In the genomic region with DNA sequence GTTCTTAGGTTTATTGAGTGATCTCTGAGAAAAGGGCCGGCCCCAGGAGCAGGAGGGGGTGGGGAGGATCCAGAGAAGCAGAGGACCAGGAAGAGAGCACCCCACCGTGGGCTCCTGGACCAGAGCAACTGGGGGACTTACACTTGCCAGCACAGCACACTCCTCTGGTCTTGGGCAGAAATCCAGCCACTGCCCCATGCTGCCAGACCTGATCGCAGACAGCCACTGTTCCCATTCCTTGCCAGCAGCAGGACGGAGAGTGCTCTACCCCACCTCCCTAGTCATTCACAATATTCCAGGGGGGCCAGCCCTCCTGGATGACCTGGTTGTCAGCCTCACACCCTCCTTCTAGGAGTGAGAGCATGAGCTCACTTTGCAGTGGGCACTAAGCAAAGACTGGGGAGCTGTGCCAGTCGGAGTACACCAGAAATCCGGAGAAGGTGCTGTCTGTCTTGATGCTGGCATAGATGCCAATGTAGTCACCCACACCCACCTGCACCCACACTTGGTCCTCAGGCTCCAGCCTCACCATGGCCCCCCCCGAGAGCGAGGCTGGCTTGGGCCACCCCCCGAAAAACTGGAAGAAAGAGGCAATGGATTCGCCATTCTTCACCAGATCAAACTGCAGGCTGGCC, we compare ENCODE assay signal across 9 cellular contexts. TPM values are rescaled to one million over a fixed set of nuclear protein-coding genes. Genes with fewer than 3 reads are reported as not detected.
DNase-seq lines count a peak whose midpoint lies in the region; ATAC-seq, FAIRE-seq and TF ChIP-seq lines count a peak whose summit lies in the region.
"Had no signal": no experiment of that assay in that cellular context is flagged by ENCODE, and none has a peak within 500 bp of the region (broad histone marks: within the 10 kb centered on the region; RNA-seq: fewer than 3 reads in every experiment).

No MANE protein-coding gene starts in this region.

- POLR2A ChIA-PET in HCT116 (lab: Charles Lee) (interaction anchor here (1.0 kb wide), 1 partner anchor 126 kb away, joined by 3 read pairs; no protein-coding TSS in a partner anchor), K562 (lab: Yijun Ruan, JAX) (interaction anchor here (0.8 to 2.6 kb wide), 11 partner anchors 9 to 251 kb away, joined by 3 to 22 read pairs (median 5); a partner anchor contains a TSS)

- in situ Hi-C loops in K562 (cut with MboI) = no loop called here

- BruUV-seq in HCT116 (replicated peaks; lab: Mats Ljungman, UMichigan) (no TSS peak), K562 (replicated peaks; lab: Mats Ljungman, UMichigan) (no TSS peak)

- H4K20me1 ChIP-seq in HCT116 (ENCODE audit: insufficient read depth) = no peaks in the 10 kb centered on the region
- H4K20me1 ChIP-seq in K562 (replicated peaks; ENCODE audit: control insufficient read depth, insufficient read depth, low read length) = no peaks in the 10 kb centered on the region

- FAIRE-seq in K562 (lab: Jason Lieb, UNC) = no peak
- no peak for FAIRE-seq in kidney (lab: Jason Lieb, UNC)

- 75% methylated on average over 10 of the region's 10 CpGs for WGBS in K562 (ENCODE audit: insufficient coverage, low coverage, missing lambda C conversion rate)
- WGBS in stomach, 5 donors = 29 to 55% (median 51%) methylated on average over 9 to 10 of the region's 10 CpGs

- TF ChIP-seq CTCF in HCT116 (IDR thresholded peaks at IDR 0.05 in 2 of 3, conservative IDR thresholded peaks at IDR 0.05 in 1 of 3; ENCODE audit: borderline replicate concordance in 1 of 3, insufficient read depth in 1 of 3, low read depth in 2 of 3, low read length in 2 of 3) (no peak), K562 (IDR thresholded peaks at IDR 0.05 in 2 of 3, conservative IDR thresholded peaks at IDR 0.05 in 1 of 3; ENCODE audit: insufficient read depth in 2 of 3, low read depth in 1 of 3, low read length in 3 of 3) (no peak), kidney (IDR thresholded peaks at IDR 0.05; ENCODE audit: borderline replicate concordance, extremely low read depth, insufficient read depth) (no peak), stomach (IDR thresholded peaks at IDR 0.05) (no peak), mucosa of descending colon (IDR thresholded peaks at IDR 0.05) (no peak)

- H3K27me3 ChIP-seq in HCT116 (ENCODE audit: insufficient read depth, low read length) = no peaks in the 10 kb centered on the region
- peaks cover 0 to 14% of the 10 kb centered on the region in 2 experiments; a peak in 3 of 5 replicates for H3K27me3 ChIP-seq in K562 (ENCODE audit: control insufficient read depth in 2 of 2, insufficient read depth in 2 of 2, low read length in 2 of 2)
- peaks cover 0 to 47% (median 21%) of the 10 kb centered on the region in 3 donors for H3K27me3 ChIP-seq in stomach

- H3K4me1 ChIP-seq in HCT116 (ENCODE audit: control insufficient read depth in 1 of 2, insufficient read depth in 2 of 2, low read length in 2 of 2) (peaks cover 4 to 45% of the 10 kb centered on the region in 2 experiments; a peak in 3 of 4 replicates), K562 (replicated peaks in 1 of 2; ENCODE audit: control insufficient read depth in 2 of 2, insufficient read depth in 2 of 2, low read length in 2 of 2) (peaks cover 23 to 66% of the 10 kb centered on the region in 2 experiments; a peak in 4 of 5 replicates), kidney (ENCODE audit: control insufficient read depth in 1 of 2, insufficient read depth in 1 of 2, low read depth in 1 of 2, low read length in 2 of 2) (peaks cover 14 to 33% of the 10 kb centered on the region in 2 donors), stomach (peaks cover 58 to 75% (median 71%) of the 10 kb centered on the region in 4 donors), mucosa of descending colon (ENCODE audit: low read depth) (peaks cover 31% of the 10 kb centered on the region)
- H3K4me1 ChIP-seq: foreskin keratinocyte had no signal

- H3K9me1 ChIP-seq in K562 (ENCODE audit: control insufficient read depth, insufficient read depth, low read length) = no peaks in the 10 kb centered on the region

- no peak for TF ChIP-seq EP300 in K562 (IDR thresholded peaks at IDR 0.05; ENCODE audit: low read length)
- no peak for TF ChIP-seq EP300 in stomach (IDR thresholded peaks at IDR 0.05)

- H3K79me2 ChIP-seq in HCT116 (ENCODE audit: insufficient read depth, low read length) (peaks cover 30% of the 10 kb centered on the region), K562 (ENCODE audit: control insufficient read depth, insufficient read depth, low read length) (peaks cover 30% of the 10 kb centered on the region)

- CTCF ChIA-PET in HCT116 (lab: Charles Lee) = interaction anchor here (0.6 to 3.9 kb wide), 27 partner anchors 11 to 1255 kb away, joined by 3 to 68 read pairs (median 5); a partner anchor contains a TSS
- CTCF ChIA-PET in K562 (lab: Yijun Ruan, JAX; ENCODE audit: low intra/inter-chr PET ratio) = interaction anchor here (0.8 to 1.5 kb wide), 4 partner anchors 10 to 432 kb away, joined by 3 to 6 read pairs (median 4); no protein-coding TSS in a partner anchor

- H3K9me3 ChIP-seq in HCT116 (ENCODE audit: control insufficient read depth in 1 of 2, insufficient read depth in 1 of 2, low read depth in 1 of 2, low read length in 2 of 2) (no peaks in the 10 kb centered on the region), K562 (replicated peaks; ENCODE audit: control insufficient read depth, insufficient read depth, low read depth, low read length) (no peaks in the 10 kb centered on the region), kidney (ENCODE audit: control insufficient read depth in 1 of 2, low read length in 2 of 2) (no peaks in the 10 kb centered on the region), stomach (no peaks in the 10 kb centered on the region), mucosa of descending colon (no peaks in the 10 kb centered on the region)

- H3K4me3 ChIP-seq in HCT116 (replicated peaks in 1 of 2; ENCODE audit: low read depth in 1 of 2, low read length in 2 of 2) (no peak overlapping the region), K562 (no peak overlapping the region), kidney (ENCODE audit: low read length in 2 of 2) (peak overlapping the region in 1 of 2 donors; percentile 56), stomach (peak overlapping the region; percentile 56 to 71 (median 62)), mucosa of descending colon (no peak overlapping the region)

- TF ChIP-seq RAD21 in HCT116 (IDR thresholded peaks at IDR 0.05; ENCODE audit: low read depth) (no peak), K562 (CRISPR knock-in tag; conservative IDR thresholded peaks at IDR 0.05 in 1 of 2, IDR thresholded peaks at IDR 0.05 in 1 of 2) (no peak)

- RAD21 ChIA-PET in HCT116 (lab: Charles Lee; ENCODE audit: low non-redundant PET in 1 of 2, low total read pairs in 2 of 2, uncharacterized antibody in 2 of 2, unreplicated experiment in 2 of 2) = interaction anchor here in 1 of 2 experiments (1.1 to 1.3 kb wide), 2 partner anchors 17 to 136 kb away, joined by 4 read pairs; no protein-coding TSS in a partner anchor

- no peak for TF ChIP-seq POLR2A in HCT116 (IDR thresholded peaks at IDR 0.05; ENCODE audit: borderline replicate concordance, extremely low read depth, insufficient read depth, insufficient read length)
- no peak for TF ChIP-seq POLR2A in K562 (conservative IDR thresholded peaks at IDR 0.05)
- TF ChIP-seq POLR2A in stomach (IDR thresholded peaks at IDR 0.05) = no peak

- no peaks in the 10 kb centered on the region for H3K9me2 ChIP-seq in HCT116 (ENCODE audit: insufficient read depth)

- H3K4me2 ChIP-seq in HCT116 (ENCODE audit: low read length) (0 out of 2 replicates have a peak overlapping the region, but pooled peaks have one; percentile 41), K562 (ENCODE audit: insufficient read depth, low read length) (peak overlapping the region; percentile 66)

- H2AFZ ChIP-seq in HCT116 (ENCODE audit: low read depth, low read length, poor library complexity, severe bottlenecking) (no peak overlapping the region), K562 (ENCODE audit: low read depth, low read length) (peak overlapping the region; percentile 91)

- ATAC-seq in HCT116 (no peak), K562 (no peak), GM19328 (IDR thresholded peaks at IDR 0.05; ENCODE audit: unreplicated experiment) (no peak), mucosa of descending colon (no peak)

- H3K36me3 ChIP-seq in HCT116 (ENCODE audit: control insufficient read depth in 1 of 2, insufficient read depth in 2 of 2, low read length in 2 of 2) (peaks cover 0 to 12% of the 10 kb centered on the region in 2 experiments; a peak in 2 of 4 replicates), K562 (ENCODE audit: control insufficient read depth, insufficient read depth, low read length) (peaks cover 17% of the 10 kb centered on the region; the same call in 1 of the 3 replicates), kidney (ENCODE audit: control insufficient read depth in 1 of 2, insufficient read depth in 2 of 2, low read length in 2 of 2) (no peaks in the 10 kb centered on the region), stomach (peaks cover 7 to 17% (median 12%) of the 10 kb centered on the region in 4 donors), mucosa of descending colon (ENCODE audit: low read depth) (no peaks in the 10 kb centered on the region)

- DNase-seq in HCT116 (ENCODE audit: low read depth, low spot score) = no peak
- DNase-seq in K562 (ENCODE audit: extremely low read depth in 1 of 4, low spot score in 3 of 4) = no peak
- peak; percentile 70 for DNase-seq in kidney
- no peak for DNase-seq in stomach
- no peak for DNase-seq in mucosa of descending colon
- no peak for DNase-seq in activated naive CD4-positive, alpha-beta T cell (lab: John Stamatoyannopoulos, UW)

- H3K9ac ChIP-seq in HCT116 (ENCODE audit: low read length) (no peak overlapping the region), K562 (ENCODE audit: insufficient read depth in 1 of 2, low read depth in 2 of 2, low read length in 2 of 2) (peak overlapping the region in 1 of 2 experiments; percentile 92; a peak in 2 of 4 replicates), kidney (ENCODE audit: low read length in 2 of 2) (peak overlapping the region in 1 of 2 donors; percentile 29)

- intact Hi-C loops in HCT116 (cut with micrococcal nuclease) = no loop called here
- intact Hi-C loops in K562 (cut with micrococcal nuclease) = loop anchor here (2.0 to 5.0 kb wide), 2 partner anchors 33 to 136 kb away; no protein-coding TSS in a partner anchor
- intact Hi-C loops in kidney (cut with DNase I) = no loop called here
- intact Hi-C loops in stomach (cut with DNase I; ENCODE audit: low total_unique reads) = no loop called here
- intact Hi-C loops in mucosa of descending colon (cut with DNase I, micrococcal nuclease) = no loop called here

- H3K27ac ChIP-seq in HCT116 (ENCODE audit: low read depth, low read length) (no peak overlapping the region), K562 (ENCODE audit: extremely low read depth, low read depth, low read length) (no peak overlapping the region), kidney (ENCODE audit: low read depth in 2 of 2, low read length in 2 of 2) (peak overlapping the region in 1 of 2 donors; percentile 82), stomach (peak overlapping the region; percentile 66 to 96 (median 92))
- H3K27ac ChIP-seq: foreskin keratinocyte had no signal

RNA-seq across cellular contexts. Expression of a gene that starts 1.6 kb away (rescaled TPM):
- total RNA-seq in HCT116 (2021; ENCODE audit: unreplicated experiment) (not detected), K562 (2014; rRNA removed) (0.18 and 0.82 TPM in 2 replicates), K562 (2014; rRNA removed; fragmentation: Illumina TruSeq; extraction: Trizol) (0.13 and 0.18 TPM in 2 replicates), K562 (2015; rRNA removed; fragmentation: Illumina TruSeq; extraction: Trizol) (0.22 TPM in 1 of 2 replicates, not detected in the other), K562 (2021) (0.47 and 0.65 TPM in 2 replicates), kidney (42.8 TPM), stomach (100 to 1,000 TPM in 1 of 5 donors, 10 to 100 TPM in 4; 11.4 to 169 (median 17.4) TPM), mucosa of descending colon (10 to 100 TPM in 1 of 3 donors, 1 to 10 TPM in 2; 5.1 to 13.9 (median 9.3) TPM)
- not detected in 2 replicates for polyA plus RNA-seq in HCT116 (2012)
- 0.95 TPM in 1 of 2 replicates, not detected in the other for total RNA-seq in K562 (2011; cell fraction: chromatin; rRNA removed; ENCODE audit: low replicate concordance)
- total RNA-seq in K562 (2011; cell fraction: nucleolus; rRNA removed) = 1.1 and 1.2 TPM in 2 replicates
- total RNA-seq in K562 (2011; cell fraction: nucleoplasm; rRNA removed) = 0.88 TPM in 1 of 2 replicates, not detected in the other
- polyA plus RNA-seq in K562 (2011; rRNA removed) (0.35 and 0.41 TPM in 2 replicates), K562 (2014; fragmentation: Illumina TruSeq; extraction: Trizol) (0.19 and 0.25 TPM in 2 replicates), K562 (2014; fragmentation: Nextera tagmentation; extraction: Ambion mirVana) (under 1 TPM in 1 of 2 experiments, not detected in 1; 0.07 TPM), K562 (2014; rRNA removed) (0.45 and 0.76 TPM in 2 replicates), kidney (ENCODE audit: insufficient read depth, low read depth, low replicate concordance) (40.4 TPM), stomach (10 to 100 TPM; 12.7 to 30.3 (median 20.6) TPM)
- 0.46 and 1.2 TPM in 2 replicates for polyA plus RNA-seq in K562 (2011; cell fraction: cytosol; rRNA removed)
- 1.4 and 1.5 TPM in 2 replicates for polyA plus RNA-seq in K562 (2011; cell fraction: nucleus; rRNA removed)
- 0.35 and 0.79 TPM in 2 replicates for polyA plus RNA-seq in K562 (2012)
- polyA minus RNA-seq in K562 (2011; rRNA and poly(A)+ RNA removed) = 0.12 TPM in 1 of 2 replicates, not detected in the other
- polyA minus RNA-seq in K562 (2011; cell fraction: cytosol; rRNA and poly(A)+ RNA removed) = not detected in 2 replicates
- 0.44 and 0.54 TPM in 2 replicates for polyA minus RNA-seq in K562 (2011; cell fraction: nucleus; rRNA and poly(A)+ RNA removed)
- total RNA-seq: activated CD4-positive, alpha-beta memory T cell treated with anti-CD3 and anti-CD28 coated beads for 36 hours; foreskin keratinocyte had no signal

RNA-seq across cellular contexts. Expression of a gene that starts 4.7 kb away (rescaled TPM):
- 45.6 TPM for total RNA-seq in HCT116 (2021; ENCODE audit: unreplicated experiment)
- polyA plus RNA-seq in HCT116 (2012) = 49.8 and 55.4 TPM in 2 replicates
- total RNA-seq in K562 (2011; cell fraction: chromatin; rRNA removed; ENCODE audit: low replicate concordance) = 18.1 and 52.5 TPM in 2 replicates
- 71.2 and 72.0 TPM in 2 replicates for total RNA-seq in K562 (2011; cell fraction: nucleolus; rRNA removed)
- total RNA-seq in K562 (2011; cell fraction: nucleoplasm; rRNA removed) = 65.0 and 76.6 TPM in 2 replicates
- 7.3 and 10.0 TPM in 2 replicates for total RNA-seq in K562 (2014; rRNA removed)
- total RNA-seq in K562 (2014; rRNA removed; fragmentation: Illumina TruSeq; extraction: Trizol) = 8.7 and 9.3 TPM in 2 replicates
- 12.7 and 13.9 TPM in 2 replicates for total RNA-seq in K562 (2015; rRNA removed; fragmentation: Illumina TruSeq; extraction: Trizol)
- 50.0 and 53.6 TPM in 2 replicates for total RNA-seq in K562 (2021)
- polyA plus RNA-seq in K562 (2011; rRNA removed) = 16.3 and 27.7 TPM in 2 replicates
- 48.6 and 60.9 TPM in 2 replicates for polyA plus RNA-seq in K562 (2011; cell fraction: cytosol; rRNA removed)
- 20.0 and 26.8 TPM in 2 replicates for polyA plus RNA-seq in K562 (2011; cell fraction: nucleus; rRNA removed)
- 40.1 and 40.8 TPM in 2 replicates for polyA plus RNA-seq in K562 (2012)
- 39.5 and 48.8 TPM in 2 replicates for polyA plus RNA-seq in K562 (2014; fragmentation: Illumina TruSeq; extraction: Trizol)
- polyA plus RNA-seq in K562 (2014; fragmentation: Nextera tagmentation; extraction: Ambion mirVana) = 1 to 10 TPM; 5.3 to 8.4 TPM
- 25.9 and 26.7 TPM in 2 replicates for polyA plus RNA-seq in K562 (2014; rRNA removed)
- polyA minus RNA-seq in K562 (2011; rRNA and poly(A)+ RNA removed) = 24.3 and 29.3 TPM in 2 replicates
- polyA minus RNA-seq in K562 (2011; cell fraction: cytosol; rRNA and poly(A)+ RNA removed) = 44.8 and 51.4 TPM in 2 replicates
- 19.1 and 29.9 TPM in 2 replicates for polyA minus RNA-seq in K562 (2011; cell fraction: nucleus; rRNA and poly(A)+ RNA removed)
- total RNA-seq in kidney = 23.5 TPM
- polyA plus RNA-seq in kidney (ENCODE audit: insufficient read depth, low read depth, low replicate concordance) = 18.2 TPM
- 10 to 100 TPM in 2 of 5 donors, 1 to 10 TPM in 2, not detected in 1; 1.3 to 45.8 (median 11.7) TPM for total RNA-seq in stomach
- polyA plus RNA-seq in stomach = 10 to 100 TPM in 2 of 3 donors, 1 to 10 TPM in 1; 7.0 to 14.8 (median 10.3) TPM
- 10 to 100 TPM; 20.7 to 24.7 (median 23.7) TPM for total RNA-seq in mucosa of descending colon

RNA-seq across cellular contexts. Expression of a gene that starts 7.4 kb away (rescaled TPM):
- total RNA-seq in HCT116 (2021; ENCODE audit: unreplicated experiment) (not detected), K562 (2014; rRNA removed) (not detected in 2 replicates), K562 (2014; rRNA removed; fragmentation: Illumina TruSeq; extraction: Trizol) (not detected in 2 replicates), K562 (2015; rRNA removed; fragmentation: Illumina TruSeq; extraction: Trizol) (not detected in 2 replicates), K562 (2021) (not detected in 2 replicates), kidney (not detected), stomach (not detected), mucosa of descending colon (not detected)
- not detected in 2 replicates for polyA plus RNA-seq in HCT116 (2012)
- total RNA-seq in K562 (2011; cell fraction: chromatin; rRNA removed; ENCODE audit: low replicate concordance) = not detected in 2 replicates
- total RNA-seq in K562 (2011; cell fraction: nucleolus; rRNA removed) = not detected in 2 replicates
- not detected in 2 replicates for total RNA-seq in K562 (2011; cell fraction: nucleoplasm; rRNA removed)
- polyA plus RNA-seq in K562 (2011; rRNA removed) (not detected in 2 replicates), K562 (2014; fragmentation: Illumina TruSeq; extraction: Trizol) (not detected in 2 replicates), K562 (2014; fragmentation: Nextera tagmentation; extraction: Ambion mirVana) (not detected), K562 (2014; rRNA removed) (not detected in 2 replicates), kidney (ENCODE audit: insufficient read depth, low read depth, low replicate concordance) (not detected), stomach (not detected)
- not detected in 2 replicates for polyA plus RNA-seq in K562 (2011; cell fraction: cytosol; rRNA removed)
- polyA plus RNA-seq in K562 (2011; cell fraction: nucleus; rRNA removed) = not detected in 2 replicates
- not detected in 2 replicates for polyA plus RNA-seq in K562 (2012)
- not detected in 2 replicates for polyA minus RNA-seq in K562 (2011; rRNA and poly(A)+ RNA removed)
- polyA minus RNA-seq in K562 (2011; cell fraction: cytosol; rRNA and poly(A)+ RNA removed) = not detected in 2 replicates
- not detected in 2 replicates for polyA minus RNA-seq in K562 (2011; cell fraction: nucleus; rRNA and poly(A)+ RNA removed)
- total RNA-seq: activated CD4-positive, alpha-beta memory T cell treated with anti-CD3 and anti-CD28 coated beads for 36 hours; foreskin keratinocyte had no signal
- polyA plus RNA-seq: foreskin keratinocyte had no signal

RNA-seq across cellular contexts. Expression of a gene that starts 22.1 kb away (rescaled TPM):
- total RNA-seq in HCT116 (2021; ENCODE audit: unreplicated experiment) = 17.4 TPM
- polyA plus RNA-seq in HCT116 (2012) = 18.3 and 20.6 TPM in 2 replicates
- 64.2 and 225 TPM in 2 replicates for total RNA-seq in K562 (2011; cell fraction: chromatin; rRNA removed; ENCODE audit: low replicate concordance)
- 163 and 199 TPM in 2 replicates for total RNA-seq in K562 (2011; cell fraction: nucleolus; rRNA removed)
- total RNA-seq in K562 (2011; cell fraction: nucleoplasm; rRNA removed) = 109 and 119 TPM in 2 replicates
- total RNA-seq in K562 (2014; rRNA removed) = 79.0 and 79.5 TPM in 2 replicates
- 33.1 and 35.6 TPM in 2 replicates for total RNA-seq in K562 (2014; rRNA removed; fragmentation: Illumina TruSeq; extraction: Trizol)
- total RNA-seq in K562 (2015; rRNA removed; fragmentation: Illumina TruSeq; extraction: Trizol) = 25.8 and 27.1 TPM in 2 replicates
- total RNA-seq in K562 (2021) = 69.1 and 87.0 TPM in 2 replicates
- polyA plus RNA-seq in K562 (2011; rRNA removed) = 38.0 and 53.6 TPM in 2 replicates
- polyA plus RNA-seq in K562 (2011; cell fraction: cytosol; rRNA removed) = 86.7 and 421 TPM in 2 replicates
- polyA plus RNA-seq in K562 (2011; cell fraction: nucleus; rRNA removed) = 37.8 and 96.0 TPM in 2 replicates
- polyA plus RNA-seq in K562 (2012) = 36.5 and 57.4 TPM in 2 replicates
- polyA plus RNA-seq in K562 (2014; fragmentation: Illumina TruSeq; extraction: Trizol) = 68.2 and 101 TPM in 2 replicates
- polyA plus RNA-seq in K562 (2014; fragmentation: Nextera tagmentation; extraction: Ambion mirVana) = 10 to 100 TPM; 14.7 to 15.6 TPM
- 57.5 and 118 TPM in 2 replicates for polyA plus RNA-seq in K562 (2014; rRNA removed)
- polyA minus RNA-seq in K562 (2011; rRNA and poly(A)+ RNA removed) = 17.7 and 42.5 TPM in 2 replicates
- 43.6 and 63.5 TPM in 2 replicates for polyA minus RNA-seq in K562 (2011; cell fraction: cytosol; rRNA and poly(A)+ RNA removed)
- 33.2 and 52.1 TPM in 2 replicates for polyA minus RNA-seq in K562 (2011; cell fraction: nucleus; rRNA and poly(A)+ RNA removed)
- total RNA-seq in kidney = 137 TPM
- polyA plus RNA-seq in kidney (ENCODE audit: insufficient read depth, low read depth, low replicate concordance) = 42.1 TPM
- 100 to 1,000 TPM in 3 of 5 donors, 10 to 100 TPM in 2; 49.6 to 379 (median 111) TPM for total RNA-seq in stomach
- polyA plus RNA-seq in stomach = 10 to 100 TPM in 2 of 3 donors, 1 to 10 TPM in 1; 7.3 to 54.8 (median 16.0) TPM
- 100 to 1,000 TPM in 1 of 3 donors, 10 to 100 TPM in 1, 1 to 10 TPM in 1; 9.7 to 186 (median 32.5) TPM for total RNA-seq in mucosa of descending colon

RNA-seq across cellular contexts. Expression of a gene that starts 42.4 kb away (rescaled TPM):
- total RNA-seq in HCT116 (2021; ENCODE audit: unreplicated experiment) = 5.0 TPM
- 3.6 and 4.0 TPM in 2 replicates for polyA plus RNA-seq in HCT116 (2012)
- 6.9 and 13.7 TPM in 2 replicates for total RNA-seq in K562 (2011; cell fraction: chromatin; rRNA removed; ENCODE audit: low replicate concordance)
- total RNA-seq in K562 (2011; cell fraction: nucleolus; rRNA removed) = 8.2 and 9.0 TPM in 2 replicates
- total RNA-seq in K562 (2011; cell fraction: nucleoplasm; rRNA removed) = 6.3 and 7.4 TPM in 2 replicates
- total RNA-seq in K562 (2014; rRNA removed) = 3.9 and 5.8 TPM in 2 replicates
- 3.6 TPM in 2 replicates for total RNA-seq in K562 (2014; rRNA removed; fragmentation: Illumina TruSeq; extraction: Trizol)
- 2.8 and 3.6 TPM in 2 replicates for total RNA-seq in K562 (2015; rRNA removed; fragmentation: Illumina TruSeq; extraction: Trizol)
- 16.9 TPM in 2 replicates for total RNA-seq in K562 (2021)
- polyA plus RNA-seq in K562 (2011; rRNA removed) = 3.6 and 5.0 TPM in 2 replicates
- polyA plus RNA-seq in K562 (2011; cell fraction: cytosol; rRNA removed) = 4.5 and 4.7 TPM in 2 replicates
- polyA plus RNA-seq in K562 (2011; cell fraction: nucleus; rRNA removed) = 4.6 and 6.3 TPM in 2 replicates
- polyA plus RNA-seq in K562 (2012) = 6.9 and 8.6 TPM in 2 replicates
- 12.8 and 13.9 TPM in 2 replicates for polyA plus RNA-seq in K562 (2014; fragmentation: Illumina TruSeq; extraction: Trizol)
- polyA plus RNA-seq in K562 (2014; fragmentation: Nextera tagmentation; extraction: Ambion mirVana) = 1 to 10 TPM; 3.4 to 5.8 TPM
- polyA plus RNA-seq in K562 (2014; rRNA removed) = 4.0 and 9.5 TPM in 2 replicates
- 4.0 and 6.0 TPM in 2 replicates for polyA minus RNA-seq in K562 (2011; rRNA and poly(A)+ RNA removed)
- 7.5 and 9.8 TPM in 2 replicates for polyA minus RNA-seq in K562 (2011; cell fraction: cytosol; rRNA and poly(A)+ RNA removed)
- polyA minus RNA-seq in K562 (2011; cell fraction: nucleus; rRNA and poly(A)+ RNA removed) = 4.6 and 4.7 TPM in 2 replicates
- total RNA-seq in kidney = 30.4 TPM
- 57.6 TPM for polyA plus RNA-seq in kidney (ENCODE audit: insufficient read depth, low read depth, low replicate concordance)
- total RNA-seq in stomach = 10 to 100 TPM in 1 of 5 donors, 1 to 10 TPM in 4; 1.4 to 17.4 (median 3.1) TPM
- 1 to 10 TPM; 1.4 to 7.8 (median 2.6) TPM for polyA plus RNA-seq in stomach
- 10 to 100 TPM; 16.9 to 84.3 (median 26.7) TPM for total RNA-seq in mucosa of descending colon

Comparison
In these comparisons a context has a peak if more than half of its experiments do, and no peak if none do; other contexts are left out.
1. H3K27ac ChIP-seq: peak in stomach (5 of 5); none in HCT116 (single experiment) and K562 (single experiment).
2. H3K4me3 ChIP-seq: peak in stomach (4 of 4); none in HCT116 (0 of 2), K562 (single experiment) and mucosa of descending colon (single experiment).